Comparison of ENCODE assay signal across 9 cellular contexts in genomic region chr9:130106860-130107848, GRCh38. TPM values are rescaled to one million over a fixed set of nuclear protein-coding genes. Genes with fewer than 3 reads are reported as not detected.
DNase-seq lines count a peak whose midpoint lies in the region; ATAC-seq, FAIRE-seq and TF ChIP-seq lines count a peak whose summit lies in the region.
"Had no signal": no experiment of that assay in that cellular context is flagged by ENCODE, and none has a peak within 500 bp of the region (broad histone marks: within the 10 kb centered on the region; RNA-seq: fewer than 3 reads in every experiment).

No MANE protein-coding gene starts in this region.

- H3K27ac ChIP-seq in MM.1S (ENCODE audit: low read length) (no peak overlapping the region), pancreas (no peak overlapping the region), tibial artery (no peak overlapping the region)

- H3K79me2 ChIP-seq in MM.1S (ENCODE audit: low read length) = no peaks in the 10 kb centered on the region

- no peak overlapping the region for H2AFZ ChIP-seq in MM.1S (ENCODE audit: low read length)

- H3K27me3 ChIP-seq in MM.1S (replicated peaks; ENCODE audit: insufficient read depth, low read length) = no peaks in the 10 kb centered on the region
- no peaks in the 10 kb centered on the region for H3K27me3 ChIP-seq in pancreas
- H3K27me3 ChIP-seq in tibial artery = no peaks in the 10 kb centered on the region

- H3K9me3 ChIP-seq in MM.1S (replicated peaks; ENCODE audit: insufficient read depth, low read length) = no peaks in the 10 kb centered on the region
- H3K9me3 ChIP-seq in pancreas = no peaks in the 10 kb centered on the region
- no peaks in the 10 kb centered on the region for H3K9me3 ChIP-seq in tibial artery

- H4K20me1 ChIP-seq in MM.1S (ENCODE audit: insufficient read depth, low read length) = no peaks in the 10 kb centered on the region

- TF ChIP-seq CTCF in MM.1S (IDR thresholded peaks at IDR 0.05; ENCODE audit: low read length) (peak; percentile 79), pancreas (IDR thresholded peaks at IDR 0.05) (peak; percentile 45 to 70 (median 62)), tibial artery (IDR thresholded peaks at IDR 0.05) (peak; percentile 71 to 84)

- H3F3A ChIP-seq in MM.1S (ENCODE audit: insufficient read depth, low read length) = no peaks in the 10 kb centered on the region

- no peaks in the 10 kb centered on the region for H3K36me3 ChIP-seq in MM.1S (replicated peaks; ENCODE audit: insufficient read depth, low read length)
- H3K36me3 ChIP-seq in pancreas = peaks cover 0 to 14% (median 0%) of the 10 kb centered on the region in 3 donors
- peaks cover 20 to 98% (median 72%) of the 10 kb centered on the region in 3 donors for H3K36me3 ChIP-seq in tibial artery

- 42 to 44% methylated on average over 12 of the region's 12 CpGs for WGBS in pancreas, 2 donors

- no peak overlapping the region for H3K4me2 ChIP-seq in MM.1S (ENCODE audit: low read depth, low read length)

- intact Hi-C loops in pancreas (cut with DNase I) (loop anchor here in 1 of 3 donors (5.0 kb wide), 1 partner anchor 130 kb away; no protein-coding TSS in a partner anchor), tibial artery (cut with DNase I; ENCODE audit: low total_unique reads) (loop anchor here (2.0 to 10.0 kb wide), 2 partner anchors 130 to 238 kb away; no protein-coding TSS in a partner anchor)

- DNase-seq in ELF-1 (ENCODE audit: low read depth, low spot score) (peak; percentile 66), MM.1S (peak; percentile 60), glomerular visceral epithelial cell (ENCODE audit: extremely low spot score) (peak; percentile 77), pancreas (peak; percentile 53 to 88 (median 73)), tibial artery (peak; percentile 86 to 93)
- DNase-seq in activated naive CD4-positive, alpha-beta T cell treated with anti-CD3 and anti-CD28 coated beads, Interleukin-2, amount 50 U/mL, for 16 hours = peak; percentile 86

- no peak overlapping the region for H3K9ac ChIP-seq in MM.1S (ENCODE audit: low read length)

- H3K9me2 ChIP-seq in MM.1S (replicated peaks; ENCODE audit: insufficient read depth, low read length) = no peaks in the 10 kb centered on the region

- no peak overlapping the region for H3K4me3 ChIP-seq in MM.1S (ENCODE audit: low read length)
- no peak overlapping the region for H3K4me3 ChIP-seq in pancreas
- no peak overlapping the region for H3K4me3 ChIP-seq in tibial artery

- ATAC-seq in SK-N-SH treated with all-trans-retinoic acid at 6 μM for 48 hours (peak; percentile 88), pancreas (peak; percentile 69 to 96 (median 92)), HG03135 (IDR thresholded peaks at IDR 0.05; ENCODE audit: unreplicated experiment) (no peak)

- no peak for FAIRE-seq in pancreas (lab: Jason Lieb, UNC)
- FAIRE-seq: islet of Langerhans had no signal

- H3K4me1 ChIP-seq in MM.1S (ENCODE audit: low read length) (no peaks in the 10 kb centered on the region), pancreas (no peaks in the 10 kb centered on the region), tibial artery (no peaks in the 10 kb centered on the region)

TF ChIP-seq in SK-N-SH treated with all-trans-retinoic acid at 6 μM for 48 hours, 23 proteins besides CTCF, POLR2A, EP300 and RAD21:
- TF ChIP-seq ZFP3 (CRISPR knock-in tag; IDR thresholded peaks at IDR 0.05) = no peak
- TF ChIP-seq OSR1 (CRISPR knock-in tag; IDR thresholded peaks at IDR 0.05) = no peak
- no peak for TF ChIP-seq ZNF70 (CRISPR knock-in tag; IDR thresholded peaks at IDR 0.05)
- TF ChIP-seq TSHZ2 (CRISPR knock-in tag; IDR thresholded peaks at IDR 0.05) = no peak
- TF ChIP-seq BACH2 (CRISPR knock-in tag; IDR thresholded peaks at IDR 0.05; ENCODE audit: borderline replicate concordance) = no peak
- TF ChIP-seq TCF4 (CRISPR knock-in tag; IDR thresholded peaks at IDR 0.05; ENCODE audit: borderline replicate concordance) = no peak
- TF ChIP-seq RARB (CRISPR knock-in tag; IDR thresholded peaks at IDR 0.05) = no peak
- no peak for TF ChIP-seq CSRNP3 (CRISPR knock-in tag; IDR thresholded peaks at IDR 0.05)
- no peak for TF ChIP-seq CSDC2 (CRISPR knock-in tag; IDR thresholded peaks at IDR 0.05)
- no peak for TF ChIP-seq GLIS3 (CRISPR knock-in tag; IDR thresholded peaks at IDR 0.05)

RNA-seq across cellular contexts. Expression of gene GPR107, which starts 53.4 kb away (rescaled TPM):
- total RNA-seq in pancreas = 10 to 100 TPM; 12.4 to 19.8 (median 17.2) TPM
- 1 to 10 TPM; 5.1 to 8.7 TPM for polyA plus RNA-seq in pancreas
